1 cellular context compared by ENCODE assay signal in genomic region chr4:82753238-82753637, GRCh38.
TF ChIP-seq lines count a peak whose summit lies in the region.

No MANE protein-coding gene starts in this region.

TF ChIP-seq in SK-N-SH, 30 proteins besides CTCF, POLR2A, EP300 and RAD21 (continued from another document):
- TF ChIP-seq, protein P1, sequence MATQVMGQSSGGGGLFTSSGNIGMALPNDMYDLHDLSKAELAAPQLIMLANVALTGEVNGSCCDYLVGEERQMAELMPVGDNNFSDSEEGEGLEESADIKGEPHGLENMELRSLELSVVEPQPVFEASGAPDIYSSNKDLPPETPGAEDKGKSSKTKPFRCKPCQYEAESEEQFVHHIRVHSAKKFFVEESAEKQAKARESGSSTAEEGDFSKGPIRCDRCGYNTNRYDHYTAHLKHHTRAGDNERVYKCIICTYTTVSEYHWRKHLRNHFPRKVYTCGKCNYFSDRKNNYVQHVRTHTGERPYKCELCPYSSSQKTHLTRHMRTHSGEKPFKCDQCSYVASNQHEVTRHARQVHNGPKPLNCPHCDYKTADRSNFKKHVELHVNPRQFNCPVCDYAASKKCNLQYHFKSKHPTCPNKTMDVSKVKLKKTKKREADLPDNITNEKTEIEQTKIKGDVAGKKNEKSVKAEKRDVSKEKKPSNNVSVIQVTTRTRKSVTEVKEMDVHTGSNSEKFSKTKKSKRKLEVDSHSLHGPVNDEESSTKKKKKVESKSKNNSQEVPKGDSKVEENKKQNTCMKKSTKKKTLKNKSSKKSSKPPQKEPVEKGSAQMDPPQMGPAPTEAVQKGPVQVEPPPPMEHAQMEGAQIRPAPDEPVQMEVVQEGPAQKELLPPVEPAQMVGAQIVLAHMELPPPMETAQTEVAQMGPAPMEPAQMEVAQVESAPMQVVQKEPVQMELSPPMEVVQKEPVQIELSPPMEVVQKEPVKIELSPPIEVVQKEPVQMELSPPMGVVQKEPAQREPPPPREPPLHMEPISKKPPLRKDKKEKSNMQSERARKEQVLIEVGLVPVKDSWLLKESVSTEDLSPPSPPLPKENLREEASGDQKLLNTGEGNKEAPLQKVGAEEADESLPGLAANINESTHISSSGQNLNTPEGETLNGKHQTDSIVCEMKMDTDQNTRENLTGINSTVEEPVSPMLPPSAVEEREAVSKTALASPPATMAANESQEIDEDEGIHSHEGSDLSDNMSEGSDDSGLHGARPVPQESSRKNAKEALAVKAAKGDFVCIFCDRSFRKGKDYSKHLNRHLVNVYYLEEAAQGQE (IDR thresholded peaks at IDR 0.05; ENCODE audit: low read depth, low read length) = no peak
- TF ChIP-seq ELF1 (IDR thresholded peaks at IDR 0.05) = no peak
TF ChIP-seq in SK-N-SH: peak in this region for 0.
